In genomic region chr10:115022754-115023153, GRCh38 we compare ENCODE assay signal across 24 cellular contexts.
DNase-seq lines count a peak whose midpoint lies in the region; ATAC-seq, FAIRE-seq and TF ChIP-seq lines count a peak whose summit lies in the region.
"Had no signal": no experiment of that assay in that cellular context is flagged by ENCODE, and none has a peak within 500 bp of the region (broad histone marks: within the 10 kb centered on the region; RNA-seq: fewer than 3 reads in every experiment).

No MANE protein-coding gene starts in this region.

- no peaks in the 10 kb centered on the region for H3K36me3 Mint-ChIP-seq in memory B cell
- H3K36me3 Mint-ChIP-seq: activated naive CD8-positive, alpha-beta T cell treated with anti-CD3 and anti-CD28 coated beads for 36 hours; CD4-positive, alpha-beta memory T cell had no signal

- DNase-seq in GM12891 (ENCODE audit: insufficient read length, low spot score) (no peak), memory B cell (ENCODE audit: low spot score in 2 of 2) (no peak), NCI-H2081 treated with DMSO at 0.1 percent for 48 hours (lab: John Stamatoyannopoulos, UW) (no peak), Karpas-422 (no peak)
- DNase-seq: activated CD4-positive, CD25-positive, alpha-beta regulatory T cell treated with anti-CD3 and anti-CD28 coated beads, Interleukin-2, amount 50 U/mL, for 72 hours; activated naive CD8-positive, alpha-beta T cell treated with anti-CD3 and anti-CD28 coated beads for 36 hours; activated T-cell treated with anti-CD3 and anti-CD28 coated beads, Interleukin-2, amount 50 U/mL, for 72 hours; CD4-positive, alpha-beta memory T cell; endodermal cell; H9; head of caudate nucleus; lower lobe of right lung; NCI-H1930; NCI-H446; NK-92 treated with Interleukin-12 subunit alpha and Interleukin-12 subunit beta, amount 100 ng/mL, for 24 hours; nucleus accumbens; RPMI8226; T1000 had no signal

- H3K27me3 Mint-ChIP-seq in memory B cell = no peaks in the 10 kb centered on the region
- H3K27me3 Mint-ChIP-seq: activated naive CD8-positive, alpha-beta T cell treated with anti-CD3 and anti-CD28 coated beads for 36 hours had no signal

- ATAC-seq in HG02678 (IDR thresholded peaks at IDR 0.05; ENCODE audit: unreplicated experiment) (peak; percentile 51), memory B cell (ENCODE audit: low read depth) (peak; percentile 81), HG02763 (IDR thresholded peaks at IDR 0.05; ENCODE audit: unreplicated experiment) (no peak), esophagus mucosa (no peak)
- ATAC-seq: activated T-cell treated with anti-CD3 and anti-CD28 coated beads, Interleukin-2, amount 50 U/mL, for 72 hours; lower lobe of right lung had no signal

- H3K9ac ChIP-seq in KMS-11 = peak overlapping the region; percentile 27; the same call in 1 of the 2 replicates
- no peak overlapping the region for H3K9ac ChIP-seq in Karpas-422 (ENCODE audit: low read length)

- no peaks in the 10 kb centered on the region for H3K9me2 ChIP-seq in Karpas-422 (replicated peaks; ENCODE audit: insufficient read depth, low read length)

- no peaks in the 10 kb centered on the region for H3K36me3 ChIP-seq in KMS-11 (ENCODE audit: insufficient read depth)
- no peaks in the 10 kb centered on the region for H3K36me3 ChIP-seq in Karpas-422 (ENCODE audit: insufficient read depth, low read length)
- H3K36me3 ChIP-seq: lower lobe of right lung, suprapubic skin had no signal

- H3K27me3 ChIP-seq in KMS-11 (ENCODE audit: insufficient read depth, low read depth) (no peaks in the 10 kb centered on the region), Karpas-422 (ENCODE audit: low read length) (0 out of 2 replicates have a peak, but pooled peaks cover 4% of the 10 kb centered on the region)

- no peaks in the 10 kb centered on the region for H3K9me3 ChIP-seq in Karpas-422 (ENCODE audit: low read length)
- H3K9me3 ChIP-seq: lower lobe of right lung, suprapubic skin had no signal

- peaks cover 14% of the 10 kb centered on the region for H3K4me1 Mint-ChIP-seq in memory B cell
- H3K4me1 Mint-ChIP-seq: activated naive CD8-positive, alpha-beta T cell treated with anti-CD3 and anti-CD28 coated beads for 36 hours; CD4-positive, alpha-beta memory T cell had no signal

- H3K4me3 ChIP-seq in KMS-11 (IDR thresholded peaks at IDR 0.05; ENCODE audit: insufficient read depth, low read depth, low read length) (no peak overlapping the region), Karpas-422 (ENCODE audit: low read length) (no peak overlapping the region)
- H3K4me3 ChIP-seq: lower lobe of right lung, suprapubic skin had no signal

- H3K4me3 Mint-ChIP-seq in memory B cell = peak overlapping the region; percentile 45
- H3K4me3 Mint-ChIP-seq: activated naive CD8-positive, alpha-beta T cell treated with anti-CD3 and anti-CD28 coated beads for 36 hours; activated T-cell treated with anti-CD3 and anti-CD28 coated beads, Interleukin-2, amount 50 U/mL, for 72 hours; CD4-positive, alpha-beta memory T cell; endodermal cell; H9 had no signal

- H3K9me3 Mint-ChIP-seq in memory B cell = no peaks in the 10 kb centered on the region
- H3K9me3 Mint-ChIP-seq: activated naive CD8-positive, alpha-beta T cell treated with anti-CD3 and anti-CD28 coated beads for 36 hours; activated T-cell treated with anti-CD3 and anti-CD28 coated beads, Interleukin-2, amount 50 U/mL, for 72 hours; CD4-positive, alpha-beta memory T cell; endodermal cell; H9 had no signal

- H3K27ac Mint-ChIP-seq in memory B cell = peak overlapping the region; percentile 79
- H3K27ac Mint-ChIP-seq: activated naive CD8-positive, alpha-beta T cell treated with anti-CD3 and anti-CD28 coated beads for 36 hours; activated T-cell treated with anti-CD3 and anti-CD28 coated beads, Interleukin-2, amount 50 U/mL, for 72 hours; CD4-positive, alpha-beta memory T cell; endodermal cell had no signal

- H3K27ac ChIP-seq in KMS-11 = peak overlapping the region; percentile 66
- H3K27ac ChIP-seq in Karpas-422 (ENCODE audit: low read length) = no peak overlapping the region
- H3K27ac ChIP-seq: lower lobe of right lung, suprapubic skin had no signal

- H2AFZ ChIP-seq in KMS-11 (ENCODE audit: low read depth) (peak overlapping the region; percentile 76), Karpas-422 (ENCODE audit: low read length) (no peak overlapping the region)

- no peak for TF ChIP-seq CTCF in KMS-11 (conservative IDR thresholded peaks at IDR 0.05; ENCODE audit: low read depth, low read length)

- peak; percentile 95 for FAIRE-seq in GM12891 (lab: Jason Lieb, UNC)
- FAIRE-seq: GM18507 had no signal

- no peaks in the 10 kb centered on the region for H3K79me2 ChIP-seq in KMS-11 (ENCODE audit: insufficient read depth, low read depth)
- no peaks in the 10 kb centered on the region for H3K79me2 ChIP-seq in Karpas-422 (ENCODE audit: low read length)

- H3K4me2 ChIP-seq in KMS-11 (peak overlapping the region; percentile 52), Karpas-422 (ENCODE audit: low read depth, low read length, poor library complexity, severe bottlenecking) (no peak overlapping the region)

- no peak for TF ChIP-seq POLR2A in GM12891 (IDR thresholded peaks at IDR 0.05; ENCODE audit: low read depth, low read length)

- H4K20me1 ChIP-seq in KMS-11 (ENCODE audit: insufficient read depth) = no peaks in the 10 kb centered on the region
- H4K20me1 ChIP-seq in Karpas-422 (ENCODE audit: insufficient read depth, low read depth, low read length) = no peaks in the 10 kb centered on the region

- H3K4me1 ChIP-seq in KMS-11 (ENCODE audit: low read depth, poor library complexity, severe bottlenecking) (peaks cover 13% of the 10 kb centered on the region), Karpas-422 (ENCODE audit: low read length) (no peaks in the 10 kb centered on the region)
- H3K4me1 ChIP-seq: lower lobe of right lung, suprapubic skin had no signal

TF ChIP-seq in GM12891, 5 proteins besides CTCF, POLR2A, EP300 and RAD21:
- TF ChIP-seq SPI1 (IDR thresholded peaks at IDR 0.05; ENCODE audit: low read depth, low read length) = no peak
- no peak for TF ChIP-seq PAX5 (IDR thresholded peaks at IDR 0.05; ENCODE audit: insufficient read depth, low read length, severe bottlenecking)
- no peak for TF ChIP-seq POU2F2 (IDR thresholded peaks at IDR 0.05; ENCODE audit: low read depth, low read length)
- TF ChIP-seq TAF1 (IDR thresholded peaks at IDR 0.05; ENCODE audit: low read depth, low read length) = no peak
- TF ChIP-seq POLR2AphosphoS5 (IDR thresholded peaks at IDR 0.05; ENCODE audit: low read depth, low read length) = no peak
TF ChIP-seq in GM12891: peak in this region for 0.

Comparison
In these comparisons a context has a peak if more than half of its experiments do, and no peak if none do; other contexts are left out.
1. ATAC-seq: peak in HG02678 (single experiment) and memory B cell (single experiment); none in HG02763 (single experiment) and esophagus mucosa (single experiment).